Comparison of ENCODE assay signal across 3 cellular contexts in the genomic region with DNA sequence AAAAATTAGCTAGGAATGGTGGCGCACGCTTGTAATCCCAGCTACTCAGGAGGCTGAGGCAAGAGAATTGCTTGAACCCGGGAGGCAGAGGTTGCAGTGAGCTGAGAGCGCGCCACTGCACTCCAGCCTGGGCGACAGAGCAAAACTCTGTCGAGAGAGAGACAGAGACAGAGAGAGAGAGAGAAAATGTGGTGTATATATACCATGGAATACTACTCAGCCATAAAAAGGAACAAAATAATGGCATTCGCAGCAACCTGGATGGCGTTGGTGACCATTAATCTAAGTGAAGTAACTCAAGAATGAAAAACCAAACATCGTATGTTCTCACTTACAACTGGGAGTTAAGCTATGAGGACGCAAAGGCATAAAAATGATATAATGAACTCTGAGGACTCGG. TPM values are rescaled to one million over a fixed set of nuclear protein-coding genes. Genes with fewer than 3 reads are reported as not detected.
"Had no signal": no experiment of that assay in that cellular context is flagged by ENCODE, and none has a peak within 500 bp of the region (broad histone marks: within the 10 kb centered on the region; RNA-seq: fewer than 3 reads in every experiment).

No MANE protein-coding gene starts in this region.

RNA-seq across cellular contexts. Expression of a gene that starts 48.4 kb away (rescaled TPM):
- total RNA-seq: HT1080, IMR-90, K562 had no signal

RNA-seq across cellular contexts. Expression of a gene that starts 49.8 kb away (rescaled TPM):
- total RNA-seq: HT1080, IMR-90 had no signal
